ENCODE assay signal across 30 cellular contexts in genomic region chr6:70396163-70396562, GRCh38. TPM values are rescaled to one million over a fixed set of nuclear protein-coding genes. Genes with fewer than 3 reads are reported as not detected.
DNase-seq lines count a peak whose midpoint lies in the region; ATAC-seq and TF ChIP-seq lines count a peak whose summit lies in the region.
"Had no signal": no experiment of that assay in that cellular context is flagged by ENCODE, and none has a peak within 500 bp of the region (broad histone marks: within the 10 kb centered on the region; RNA-seq: fewer than 3 reads in every experiment).

No MANE protein-coding gene starts in this region.

- no peaks in the 10 kb centered on the region for H3K79me2 ChIP-seq in OCI-LY7 (ENCODE audit: insufficient read depth, low read depth, low read length)

- TF ChIP-seq POLR2A in lower leg skin (IDR thresholded peaks at IDR 0.05), result no peak

- peak overlapping the region; percentile 34 for H2AFZ ChIP-seq in OCI-LY7 (ENCODE audit: low read length)

- intact Hi-C loops in OCI-LY7 (cut with micrococcal nuclease; ENCODE audit: unreplicated experiment), result no loop called here
- intact Hi-C loops in lower leg skin (cut with DNase I; ENCODE audit: low total_unique reads), result no loop called here

- no peaks in the 10 kb centered on the region for H3K9me2 ChIP-seq in OCI-LY7 (ENCODE audit: insufficient read depth, low read length)
- H3K9me2 ChIP-seq: SK-N-SH had no signal

- H3K27ac ChIP-seq in CD8-positive, alpha-beta memory T cell (ENCODE audit: low read depth, low read length), result peak overlapping the region; percentile 68
- H3K27ac ChIP-seq in OCI-LY7 (ENCODE audit: low read depth, low read length, poor library complexity, severe bottlenecking), result no peak overlapping the region
- peak overlapping the region; percentile 95 for H3K27ac ChIP-seq in epithelial cell of prostate
- H3K27ac ChIP-seq in skin epidermis, result peak overlapping the region in 15 of 21 experiments; percentile 2 to 86 (median 55)
- H3K27ac ChIP-seq: adrenal gland, ovary, uterus had no signal

- no peak overlapping the region for H3K4me3 Mint-ChIP-seq in CD8-positive, alpha-beta memory T cell
- H3K4me3 Mint-ChIP-seq: activated naive CD4-positive, alpha-beta T cell treated with anti-CD3 and anti-CD28 coated beads for 36 hours; brain; nephron progenitor cell; T-helper 1 cell treated with Interleukin-12 subunit alpha and Interleukin-12 subunit beta and Interleukin-4 antibody, amounts not matched to agents 30 μg/mL and 1 μg/mL, for 36 hours had no signal

- H3K4me2 ChIP-seq in OCI-LY7 (ENCODE audit: low read length), result no peak overlapping the region
- H3K4me2 ChIP-seq: SK-N-SH had no signal

- H3K27me3 ChIP-seq in CD8-positive, alpha-beta memory T cell (ENCODE audit: insufficient read depth, low read length, poor library complexity, severe bottlenecking), result no peaks in the 10 kb centered on the region
- H3K27me3 ChIP-seq: adrenal gland, ovary, uterus had no signal

- H3K9me3 Mint-ChIP-seq in CD8-positive, alpha-beta memory T cell, result no peaks in the 10 kb centered on the region
- H3K9me3 Mint-ChIP-seq: activated naive CD4-positive, alpha-beta T cell treated with anti-CD3 and anti-CD28 coated beads for 36 hours; brain; nephron progenitor cell; T-helper 1 cell treated with Interleukin-12 subunit alpha and Interleukin-12 subunit beta and Interleukin-4 antibody, amounts not matched to agents 30 μg/mL and 1 μg/mL, for 36 hours had no signal

- H3K4me3 ChIP-seq in CD8-positive, alpha-beta memory T cell (ENCODE audit: low read length), result no peak overlapping the region
- no peak overlapping the region for H3K4me3 ChIP-seq in OCI-LY7 (ENCODE audit: low read depth, low read length, poor library complexity, severe bottlenecking)
- H3K4me3 ChIP-seq in skin epidermis, result no peak overlapping the region
- H3K4me3 ChIP-seq in lower leg skin (ENCODE audit: low read depth, poor library complexity, severe bottlenecking), result no peak overlapping the region
- H3K4me3 ChIP-seq: adrenal gland, lung, mucosa of descending colon, ovary, uterus had no signal

- DNase-seq in CD8-positive, alpha-beta memory T cell, result no peak
- DNase-seq in OCI-LY7 (ENCODE audit: low spot score), result peak; percentile 10
- DNase-seq in epithelial cell of prostate (ENCODE audit: low read depth, low spot score), result no peak
- DNase-seq in lower leg skin (ENCODE audit: low spot score in 2 of 2), result no peak
- no peak for DNase-seq in SHP77 treated with DMSO at 0.1 percent for 48 hours (lab: John Stamatoyannopoulos, UW)
- DNase-seq in NCI-H774 (lab: John Stamatoyannopoulos, UW), result no peak
- DNase-seq: activated CD4-positive, alpha-beta T cell treated with anti-CD3 and anti-CD28 coated beads, Interleukin-2, amount 50 U/mL, for 4 hours; activated naive CD4-positive, alpha-beta T cell treated with anti-CD3 and anti-CD28 coated beads for 36 hours; adrenal gland; COR-L47; DND-41; GOT3; mucosa of descending colon; NCI-H1048; NCI-H187 treated with DMSO at 0.1 percent for 48 hours; NCI-H2171 treated with DMSO at 0.1 percent for 48 hours; NCI-H524; nephron progenitor cell; ovary; right cardiac atrium; RPMI8226; SK-N-SH; stimulated activated CD4-positive, alpha-beta T cell treated with anti-CD3 and anti-CD28 coated beads, Interleukin-4, amount 100 ng/mL, for 4 hours; stimulated activated naive CD4-positive, alpha-beta T cell; uterus had no signal

- no peak for TF ChIP-seq CTCF in OCI-LY7 (conservative IDR thresholded peaks at IDR 0.05; ENCODE audit: low read length)
- no peak for TF ChIP-seq CTCF in lower leg skin (IDR thresholded peaks at IDR 0.05)

- peaks cover 11 to 62% of the 10 kb centered on the region in 2 donors for H3K27me3 Mint-ChIP-seq in CD8-positive, alpha-beta memory T cell

- H3K36me3 ChIP-seq in CD8-positive, alpha-beta memory T cell (ENCODE audit: insufficient read depth, low read length), result no peaks in the 10 kb centered on the region
- no peaks in the 10 kb centered on the region for H3K36me3 ChIP-seq in OCI-LY7 (ENCODE audit: insufficient read depth, low read length)
- H3K36me3 ChIP-seq: adrenal gland, ovary, uterus had no signal

- H3K4me1 ChIP-seq in CD8-positive, alpha-beta memory T cell (ENCODE audit: insufficient read depth, low read length), result no peaks in the 10 kb centered on the region
- peaks cover 24% of the 10 kb centered on the region for H3K4me1 ChIP-seq in OCI-LY7 (ENCODE audit: insufficient read depth, low read length, poor library complexity, severe bottlenecking)
- H3K4me1 ChIP-seq: uterus had no signal

- no TSS peak for BruUV-seq in OCI-LY7 (replicated peaks; lab: Mats Ljungman, UMichigan)

- H4K20me1 ChIP-seq in OCI-LY7 (ENCODE audit: insufficient read depth, low read length), result no peaks in the 10 kb centered on the region

- no peaks in the 10 kb centered on the region for H3K4me1 Mint-ChIP-seq in CD8-positive, alpha-beta memory T cell
- H3K4me1 Mint-ChIP-seq: brain, nephron progenitor cell had no signal

- ATAC-seq in HG03095 (IDR thresholded peaks at IDR 0.05; ENCODE audit: unreplicated experiment), result no peak
- ATAC-seq: mucosa of descending colon, right cardiac atrium had no signal

- 78 to 79% methylated on average over 1 of the region's 1 CpG for WGBS in lower leg skin, 2 donors

- POLR2A ChIA-PET in CD8-positive, alpha-beta memory T cell (lab: Charles Lee), result no interaction called here
- POLR2A ChIA-PET in OCI-LY7 (lab: Charles Lee), result interaction anchor here (1.7 kb wide), 1 partner anchor 15 kb away, joined by 5 read pairs; no protein-coding TSS in a partner anchor

- H3K9me3 ChIP-seq in CD8-positive, alpha-beta memory T cell (ENCODE audit: low read length), result no peaks in the 10 kb centered on the region
- no peaks in the 10 kb centered on the region for H3K9me3 ChIP-seq in OCI-LY7 (ENCODE audit: low read length)
- H3K9me3 ChIP-seq: adrenal gland, mucosa of descending colon, ovary, SK-N-SH, uterus had no signal

- no peaks in the 10 kb centered on the region for H3K36me3 Mint-ChIP-seq in CD8-positive, alpha-beta memory T cell
- H3K36me3 Mint-ChIP-seq: brain had no signal

- H3K27ac Mint-ChIP-seq in CD8-positive, alpha-beta memory T cell, result no peak overlapping the region
- H3K27ac Mint-ChIP-seq: activated naive CD4-positive, alpha-beta T cell treated with anti-CD3 and anti-CD28 coated beads for 36 hours; brain; nephron progenitor cell; T-helper 1 cell treated with Interleukin-12 subunit alpha and Interleukin-12 subunit beta and Interleukin-4 antibody, amounts not matched to agents 30 μg/mL and 1 μg/mL, for 36 hours had no signal

- CTCF ChIA-PET in CD8-positive, alpha-beta memory T cell (lab: Charles Lee), result no interaction called here
- CTCF ChIA-PET in OCI-LY7 (lab: Charles Lee; ENCODE audit: unreplicated experiment), result no interaction called here

RNA-seq across cellular contexts. Expression of gene FAM135A, which starts 17.1 kb away (rescaled TPM):
- 1 to 10 TPM; 5.7 to 5.8 TPM for total RNA-seq in CD8-positive, alpha-beta memory T cell
- 3.0 TPM for polyA plus RNA-seq in CD8-positive, alpha-beta memory T cell
- 46.1 and 66.2 TPM in 2 replicates for total RNA-seq in OCI-LY7 (2014; rRNA removed; shearing (Covaris generic))
- total RNA-seq in OCI-LY7 (2022) (35.5 and 41.3 TPM in 2 replicates), lower leg skin (100 to 1,000 TPM in 1 of 4 donors, 10 to 100 TPM in 3; 77.1 to 105 (median 80.5) TPM)

Comparison
In these comparisons a context has a peak if more than half of its experiments do, and no peak if none do; other contexts are left out.
1. RNA of gene FAM135A, which starts 17.1 kb away (total RNA-seq): 77.1 to 105 TPM in lower leg skin and 35.5 to 66.2 TPM in OCI-LY7; 5.7 to 5.8 TPM in CD8-positive, alpha-beta memory T cell; every median in the first group is over 4 times any median in the second.